Comparison of ENCODE assay signal across 10 cellular contexts in the genomic region with DNA sequence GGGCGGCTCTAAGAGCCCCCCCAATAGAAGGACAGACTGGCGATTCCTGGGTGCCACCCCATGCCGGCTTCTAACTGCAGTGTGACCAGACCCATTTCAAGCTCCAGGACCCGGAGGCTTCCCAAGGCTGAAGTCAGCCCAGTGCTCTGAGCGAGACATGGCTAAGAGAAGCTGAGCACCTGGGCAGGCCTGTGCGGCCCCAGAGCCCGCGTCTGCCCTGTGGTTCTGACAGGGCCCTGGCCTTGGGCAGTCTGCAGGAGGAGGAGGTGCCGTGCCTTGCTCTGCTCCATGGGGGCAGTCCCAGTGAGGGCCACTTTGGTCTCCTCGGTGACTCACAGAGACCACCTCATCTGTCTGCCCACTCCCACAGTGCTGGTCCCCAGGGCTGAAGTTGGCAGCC.
"Had no signal": no experiment of that assay in that cellular context is flagged by ENCODE, and none has a peak within 500 bp of the region (broad histone marks: within the 10 kb centered on the region; RNA-seq: fewer than 3 reads in every experiment).

No MANE protein-coding gene starts in this region.

- H3K9me3 Mint-ChIP-seq: GM23338, H9 had no signal

- H3K4me3 Mint-ChIP-seq: GM23338, H9, HFFc6 had no signal

- DNase-seq: GM23248, GOT3, H7, H9, HCEC 1CT, HFFc6 had no signal

- H3K4me2 ChIP-seq: GM23338 had no signal

- H3K4me1 ChIP-seq: HAP-1 had no signal

- H3K4me3 ChIP-seq: GM23248, GM23338, HAP-1 had no signal

- H3K36me3 ChIP-seq: HAP-1 had no signal

- H2AFZ ChIP-seq: GM23248, GM23338 had no signal

- FAIRE-seq: H1, H54 had no signal

- H3K9ac ChIP-seq: GM23248 had no signal

- H3K27ac Mint-ChIP-seq: GM23338, HFFc6 had no signal

- H3K9me3 ChIP-seq: HAP-1 had no signal

- H3K27ac ChIP-seq: GM23248 had no signal
